In genomic region chr20:44394520-44395182, GRCh38 we compare ENCODE assay signal across 1 cellular context.
TF ChIP-seq lines count a peak whose summit lies in the region.

No MANE protein-coding gene starts in this region.

TF ChIP-seq in HepG2, 621 proteins besides CTCF, POLR2A, EP300 and RAD21 (continued from another document):
- TF ChIP-seq RNF219 (CRISPR knock-in tag; IDR thresholded peaks at IDR 0.05): peak; percentile 97
- TF ChIP-seq ZSCAN20 (CRISPR knock-in tag; IDR thresholded peaks at IDR 0.05; ENCODE audit: borderline replicate concordance): peak; percentile 97
- TF ChIP-seq CC2D1A (CRISPR knock-in tag; IDR thresholded peaks at IDR 0.05): no peak
- TF ChIP-seq CEBPB (IDR thresholded peaks at IDR 0.05; ENCODE audit: borderline replicate concordance, low read depth, low read length): peak; percentile 99
- TF ChIP-seq NCOA2 (CRISPR knock-in tag; IDR thresholded peaks at IDR 0.05): peak; percentile 100
- 0 out of 2 replicates have a peak, but pooled peaks have one; percentile 71 for TF ChIP-seq CAMTA2 (CRISPR knock-in tag; IDR thresholded peaks at IDR 0.05; ENCODE audit: borderline replicate concordance)
- TF ChIP-seq ZNF430 (CRISPR knock-in tag; IDR thresholded peaks at IDR 0.05): peak; percentile 99
- no peak for TF ChIP-seq MYNN (CRISPR knock-in tag; IDR thresholded peaks at IDR 0.05; ENCODE audit: low read depth)
- no peak; the same call in 1 of the 2 replicates for TF ChIP-seq ZNF276 (CRISPR knock-in tag; IDR thresholded peaks at IDR 0.05; ENCODE audit: low read depth)
- TF ChIP-seq ZNF234 (CRISPR knock-in tag; conservative IDR thresholded peaks at IDR 0.05): peak; percentile 99
- TF ChIP-seq ZNF567 (CRISPR knock-in tag; IDR thresholded peaks at IDR 0.05; ENCODE audit: borderline replicate concordance): no peak
- peak; percentile 98 for TF ChIP-seq SSRP1 (CRISPR knock-in tag; IDR thresholded peaks at IDR 0.05)
- peak; percentile 99 for TF ChIP-seq ZNF772 (CRISPR knock-in tag; IDR thresholded peaks at IDR 0.05)
